ENCODE assay signal across 1 cellular context in the genomic region with DNA sequence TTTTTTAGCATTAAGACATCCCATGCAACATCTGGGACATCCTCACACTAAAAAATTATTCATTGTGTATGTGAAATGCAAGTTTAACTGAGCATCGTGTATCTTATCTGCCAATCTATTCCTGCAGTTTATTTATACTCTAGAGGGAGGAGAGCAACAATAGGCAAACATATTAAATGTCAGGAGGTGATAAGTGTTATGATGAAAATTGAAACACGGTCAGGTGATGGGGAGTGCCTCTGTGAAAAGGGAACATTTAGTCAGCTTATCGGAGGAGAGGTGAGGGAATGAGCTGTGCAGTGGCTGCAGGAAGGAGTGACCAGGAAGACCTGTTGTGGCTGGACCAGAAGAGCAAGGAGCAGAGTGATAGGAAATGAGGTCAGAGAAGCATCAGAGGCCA.
TF ChIP-seq lines count a peak whose summit lies in the region.

No MANE protein-coding gene starts in this region.

TF ChIP-seq in H1, 55 proteins besides CTCF, POLR2A, EP300 and RAD21:
- TF ChIP-seq SIX5 (IDR thresholded peaks at IDR 0.05; ENCODE audit: low read depth, low read length) = no peak
